ENCODE assay signal across 17 cellular contexts in genomic region chr17:73489333-73489732, GRCh38.
DNase-seq lines count a peak whose midpoint lies in the region; ATAC-seq and TF ChIP-seq lines count a peak whose summit lies in the region.
"Had no signal": no experiment of that assay in that cellular context is flagged by ENCODE, and none has a peak within 500 bp of the region (broad histone marks: within the 10 kb centered on the region; RNA-seq: fewer than 3 reads in every experiment).

No MANE protein-coding gene starts in this region.

- peaks cover 11% of the 10 kb centered on the region for H3K9me3 Mint-ChIP-seq in neural crest cell
- H3K9me3 Mint-ChIP-seq: CD4-positive, alpha-beta T cell had no signal

- H3K4me1 Mint-ChIP-seq in neural crest cell = peaks cover 35% of the 10 kb centered on the region

- peak overlapping the region; percentile 65 for H3K27ac Mint-ChIP-seq in neural crest cell (ENCODE audit: unreplicated experiment)
- H3K27ac Mint-ChIP-seq: CD4-positive, alpha-beta T cell had no signal

- H3K36me3 ChIP-seq in WERI-Rb-1 = peaks cover 16% of the 10 kb centered on the region
- H3K36me3 ChIP-seq: Peyer's patch, SJCRH30 had no signal

- H3K36me3 Mint-ChIP-seq in neural crest cell (ENCODE audit: low read depth) = peaks cover 14% of the 10 kb centered on the region

- no peaks in the 10 kb centered on the region for H3K27me3 Mint-ChIP-seq in neural crest cell (ENCODE audit: low read depth)
- H3K27me3 Mint-ChIP-seq: CD4-positive, alpha-beta T cell had no signal

- no peaks in the 10 kb centered on the region for H3K27me3 ChIP-seq in WERI-Rb-1 (ENCODE audit: insufficient read depth, low read depth, severe bottlenecking)
- H3K27me3 ChIP-seq: Peyer's patch, SJCRH30 had no signal

- DNase-seq in DMS 273 treated with DMSO at 0.1 percent for 48 hours (lab: John Stamatoyannopoulos, UW) (peak; percentile 23), NCI-H524 treated with DMSO at 0.1 percent for 48 hours (lab: John Stamatoyannopoulos, UW) (peak; percentile 51), WERI-Rb-1 (peak; percentile 47), neural crest cell (ENCODE audit: low read depth, low spot score) (no peak), NCI-H146 (lab: John Stamatoyannopoulos, UW) (no peak)
- DNase-seq in effector CD8-positive, alpha-beta T cell (lab: John Stamatoyannopoulos, UW) = no peak
- DNase-seq: CD4-positive, alpha-beta T cell; COR-L47; GDM1; Karpas-422; NCI-H187; NCI-H2107; NCI-H446 treated with DMSO at 0.1 percent for 48 hours; NCI-H774; Peyer's patch; SJCRH30 had no signal

- H3K4me3 Mint-ChIP-seq in neural crest cell = no peak overlapping the region
- H3K4me3 Mint-ChIP-seq: CD4-positive, alpha-beta T cell had no signal

- TF ChIP-seq CTCF in WERI-Rb-1 (IDR thresholded peaks at IDR 0.05; ENCODE audit: low read depth, low read length) = no peak
- no peak for TF ChIP-seq CTCF in neural crest cell (conservative IDR thresholded peaks at IDR 0.05)

- H3K4me3 ChIP-seq in WERI-Rb-1 (ENCODE audit: low read depth, low read length) = no peak overlapping the region
- H3K4me3 ChIP-seq: Peyer's patch, SJCRH30 had no signal

- no peak for ATAC-seq in GM18861 (IDR thresholded peaks at IDR 0.05; ENCODE audit: unreplicated experiment)

- no peak overlapping the region for H3K27ac ChIP-seq in WERI-Rb-1
- H3K27ac ChIP-seq: Peyer's patch, SJCRH30 had no signal

- peaks cover 7% of the 10 kb centered on the region for H3K9me3 ChIP-seq in WERI-Rb-1 (ENCODE audit: severe bottlenecking)
- H3K9me3 ChIP-seq: Peyer's patch, SJCRH30 had no signal

Comparison
In these comparisons a context has a peak if more than half of its experiments do, and no peak if none do; other contexts are left out.
1. DNase-seq: peak in DMS 273 treated with DMSO at 0.1 percent for 48 hours (single experiment), NCI-H524 treated with DMSO at 0.1 percent for 48 hours (single experiment) and WERI-Rb-1 (single experiment); none in neural crest cell (single experiment), effector CD8-positive, alpha-beta T cell (single experiment) and NCI-H146 (single experiment).